13 cellular contexts compared by ENCODE assay signal in genomic region chr7:99003419-99003818, GRCh38.
"Had no signal": no experiment of that assay in that cellular context is flagged by ENCODE, and none has a peak within 500 bp of the region (broad histone marks: within the 10 kb centered on the region; RNA-seq: fewer than 3 reads in every experiment).

No MANE protein-coding gene starts in this region.

- H3K4me3 ChIP-seq: heart right ventricle had no signal

- ATAC-seq: left ventricle myocardium superior had no signal

- H3K27ac ChIP-seq: heart right ventricle, WERI-Rb-1 had no signal

- H3K27me3 ChIP-seq: heart right ventricle had no signal

- H3K27me3 Mint-ChIP-seq: naive B cell, type B pancreatic cell had no signal

- H3K9ac ChIP-seq: SK-N-SH had no signal

- H3K4me2 ChIP-seq: SK-N-SH had no signal

- H3K9me3 ChIP-seq: heart right ventricle, SK-N-SH had no signal

- H3K4me3 Mint-ChIP-seq: naive B cell, type B pancreatic cell had no signal

- DNase-seq: activated CD4-positive, alpha-beta T cell treated with anti-CD3 and anti-CD28 coated beads for 4 hours; activated gamma-delta T cell treated with Interleukin-2 at 50 U/mL for 16 hours; foreskin melanocyte; heart right ventricle; left ventricle myocardium superior; midbrain; naive B cell; SK-N-SH; stimulated activated CD4-positive, alpha-beta T cell treated with anti-CD3 and anti-CD28 coated beads, Interleukin-15, amount 100 ng/mL, for 24 hours; stimulated activated CD4-positive, alpha-beta T cell treated with anti-CD3 and anti-CD28 coated beads, Interleukin-4, amount 100 ng/mL, for 4 hours; T-helper 1 cell; WERI-Rb-1 had no signal

- H3K9me3 Mint-ChIP-seq: naive B cell, type B pancreatic cell had no signal

- H3K27ac Mint-ChIP-seq: type B pancreatic cell had no signal
